Comparison of ENCODE assay signal across 8 cellular contexts in genomic region chr6:137313928-137314855, GRCh38.
DNase-seq lines count a peak whose midpoint lies in the region; ATAC-seq, FAIRE-seq and TF ChIP-seq lines count a peak whose summit lies in the region.

No MANE protein-coding gene starts in this region.

- H3K36me3 ChIP-seq in adipocyte (ENCODE audit: control insufficient read depth, insufficient read depth, low read length, severe bottlenecking), result no peaks in the 10 kb centered on the region
- no peaks in the 10 kb centered on the region for H3K36me3 ChIP-seq in heart right ventricle
- no peaks in the 10 kb centered on the region for H3K36me3 ChIP-seq in aorta (ENCODE audit: control insufficient read depth in 1 of 2, insufficient read depth in 2 of 2, low read length in 1 of 2)

- peak; percentile 97 for FAIRE-seq in GM12892 (lab: Jason Lieb, UNC)

- intact Hi-C loops in heart right ventricle (cut with DNase I) (loop anchor here in 9 of 10 donors (1.0 to 10.0 kb wide), 14 partner anchors 41 to 237 kb away; partner anchors contain the start of gene IFNGR1 (in 1 of the 9)), aorta (cut with DNase I) (loop anchor here (5.0 kb wide), 2 partner anchors 42 to 217 kb away; no protein-coding TSS in a partner anchor)

- peak overlapping the region; percentile 19 for H3K9ac ChIP-seq in adipocyte (ENCODE audit: low read length)

- H3K4me3 ChIP-seq in adipocyte (ENCODE audit: low read length) (peak overlapping the region; percentile 77), heart right ventricle (peak overlapping the region in 5 of 10 donors; percentile 2 to 35 (median 20)), aorta (ENCODE audit: low read length in 2 of 2) (no peak overlapping the region)

- H3K27me3 ChIP-seq in adipocyte (replicated peaks; ENCODE audit: control insufficient read depth, insufficient read depth, low read length) (no peaks in the 10 kb centered on the region), heart right ventricle (no peaks in the 10 kb centered on the region), aorta (ENCODE audit: control insufficient read depth in 1 of 2, insufficient read depth in 2 of 2, low read length in 1 of 2) (no peaks in the 10 kb centered on the region)

- H3K4me1 ChIP-seq in adipocyte (ENCODE audit: control insufficient read depth, insufficient read depth, low read length) (peaks cover 36% of the 10 kb centered on the region), heart right ventricle (peaks cover 0 to 27% (median 13%) of the 10 kb centered on the region in 9 donors), aorta (ENCODE audit: control insufficient read depth in 1 of 2, insufficient read depth in 2 of 2, low read length in 2 of 2) (no peaks in the 10 kb centered on the region)

- ATAC-seq in heart right ventricle (peak; percentile 79 to 96 (median 91)), aorta (ENCODE audit: low FRiP score) (peak; percentile 94)

- H3K9me3 ChIP-seq in adipocyte (ENCODE audit: control insufficient read depth, low read length) (no peaks in the 10 kb centered on the region), heart right ventricle (no peaks in the 10 kb centered on the region), aorta (ENCODE audit: control insufficient read depth, low read length) (no peaks in the 10 kb centered on the region)

- H3K27ac ChIP-seq in 22Rv1 (no peak overlapping the region), heart right ventricle (peak overlapping the region in 1 of 10 donors; percentile 10), aorta (ENCODE audit: low read depth in 1 of 2, low read length in 2 of 2) (no peak overlapping the region)

- peak; percentile 5 for DNase-seq in GM12892 (ENCODE audit: insufficient read length)
- peak; percentile 34 for DNase-seq in NCI-H1092 treated with DMSO at 0.1 percent for 48 hours (lab: John Stamatoyannopoulos, UW)
- DNase-seq in T follicular helper cell (ENCODE audit: low read depth), result peak; percentile 52
- DNase-seq in adipocyte (ENCODE audit: low read depth), result peak; percentile 91
- DNase-seq in heart right ventricle, result peak; percentile 69 to 74
- peak; percentile 61 for DNase-seq in renal cortical epithelial cell (ENCODE audit: low read depth)
- peak; percentile 79 to 89 for DNase-seq in aorta

- TF ChIP-seq CTCF in 22Rv1 (IDR thresholded peaks at IDR 0.05), result peak; percentile 89
- TF ChIP-seq CTCF in heart right ventricle (IDR thresholded peaks at IDR 0.05), result peak; percentile 65 to 86 (median 81)

- WGBS in heart right ventricle, 2 donors, result 5 to 9% methylated on average over 11 of the region's 11 CpGs
- WGBS in aorta, 2 donors, result 2 to 3% methylated on average over 11 of the region's 11 CpGs

- TF ChIP-seq POLR2A in GM12892 (IDR thresholded peaks at IDR 0.05; ENCODE audit: low read depth, low read length), result no peak

Comparison
In these comparisons a context has a peak if more than half of its experiments do, and no peak if none do; other contexts are left out.
1. DNase-seq: peak in every context shown above with its lines; median percentile 91 in adipocyte; 84 in aorta; 72 in heart right ventricle; 61 in renal cortical epithelial cell; 52 in T follicular helper cell; 34 in NCI-H1092 treated with DMSO at 0.1 percent for 48 hours; 5 in GM12892.